Comparison of ENCODE assay signal across 8 cellular contexts in the genomic region with DNA sequence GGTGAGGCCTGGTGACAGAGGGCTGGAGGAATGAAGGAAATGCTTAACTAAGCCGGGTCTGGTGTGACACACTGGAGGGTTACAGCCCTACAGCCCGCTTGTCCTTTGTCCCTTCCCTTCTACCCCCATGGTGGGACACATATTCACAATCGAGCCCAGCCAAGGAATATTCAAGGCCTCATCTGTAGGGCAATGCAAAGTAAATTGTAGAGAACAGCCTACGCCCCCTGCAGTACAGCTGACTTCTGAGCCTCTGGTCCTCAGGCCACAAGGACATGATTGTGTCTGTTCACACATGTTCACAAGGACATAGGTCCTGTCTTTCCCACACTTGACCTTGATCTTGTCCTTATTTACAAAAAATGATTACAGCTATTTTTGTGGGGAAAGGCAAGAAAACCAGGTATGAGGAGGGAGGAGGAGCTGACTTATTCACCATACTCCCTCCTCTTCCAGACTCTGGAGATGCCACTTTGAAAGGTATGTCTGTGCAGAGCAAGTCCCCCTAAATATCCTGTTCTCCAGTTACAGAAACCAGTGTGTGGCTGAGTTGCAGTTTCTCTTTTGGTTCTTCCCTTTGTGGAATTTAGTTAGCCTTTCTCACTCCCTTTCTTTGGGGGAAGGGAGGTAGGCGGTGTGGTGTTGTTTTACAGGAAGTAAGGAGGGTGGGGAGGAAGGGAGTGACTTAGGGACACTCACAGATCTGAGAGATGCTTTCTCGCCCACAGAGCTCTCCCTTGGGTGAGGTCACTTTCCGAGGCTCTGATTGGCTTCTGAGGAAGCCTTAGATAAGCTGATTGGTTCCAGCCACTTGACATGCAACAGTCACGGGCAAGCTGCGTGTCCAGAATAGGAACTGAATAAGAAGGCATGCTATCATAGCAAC. TPM values are rescaled to one million over a fixed set of nuclear protein-coding genes. Genes with fewer than 3 reads are reported as not detected.
A peak's percentile ranks its signal among the peaks of the same experiment; 100 is the strongest.
DNase-seq lines count a peak whose midpoint lies in the region; ATAC-seq lines count a peak whose summit lies in the region.

No MANE protein-coding gene starts in this region.

- no peak overlapping the region for H3K27ac Mint-ChIP-seq in CD4-positive, alpha-beta memory T cell

- CTCF ChIA-PET in CD4-positive, alpha-beta memory T cell (lab: Charles Lee; ENCODE audit: partially characterized antibody), result interaction anchor here (0.8 to 8.4 kb wide), 22 partner anchors 13 to 134 kb away, joined by 3 to 447 read pairs (median 8); partner anchors contain the start of genes ANKRD34A, HJV, ITGA10 and LIX1L

- H3K4me1 Mint-ChIP-seq in CD4-positive, alpha-beta memory T cell, result peaks cover 13 to 31% (median 21%) of the 10 kb centered on the region in 4 donors

- H3K4me3 Mint-ChIP-seq in CD4-positive, alpha-beta memory T cell, result no peak overlapping the region

- no peaks in the 10 kb centered on the region for H3K27me3 Mint-ChIP-seq in CD4-positive, alpha-beta memory T cell

- H3K36me3 ChIP-seq in CD4-positive, alpha-beta memory T cell (ENCODE audit: insufficient read depth, low read length), result peaks cover 5% of the 10 kb centered on the region
- H3K36me3 ChIP-seq in NT2/D1 (ENCODE audit: insufficient read depth, insufficient read length, low read length), result no peaks in the 10 kb centered on the region

- intact Hi-C loops in CD4-positive, alpha-beta memory T cell (cut with micrococcal nuclease), result loop anchor here (1.0 kb wide), 2 partner anchors 9 to 17 kb away; partner anchors contain the start of gene TXNIP

- POLR2A ChIA-PET in CD4-positive, alpha-beta memory T cell (lab: Charles Lee; ENCODE audit: partially characterized antibody), result interaction anchor here (0.6 to 25.2 kb wide), 14 partner anchors 18 to 154 kb away, joined by 3 to 1967 read pairs (median 9); partner anchors contain the start of genes ANKRD34A, LIX1L, NUDT17 and PEX11B

- DNase-seq in CD4-positive, alpha-beta memory T cell, result peak; percentile 78 to 94 (median 81)
- DNase-seq in NT2/D1 (ENCODE audit: low read depth, low spot score) (peak; percentile 99), epithelial cell of prostate (ENCODE audit: low read depth, low spot score) (peak; percentile 96)
- peak; percentile 68 for DNase-seq in activated CD8-positive, alpha-beta memory T cell treated with anti-CD3 and anti-CD28 coated beads, Interleukin-2, amount 50 U/mL, for 24 hours (ENCODE audit: extremely low read depth)
- DNase-seq in stimulated activated CD8-positive, alpha-beta memory T cell treated with anti-CD3 and anti-CD28 coated beads, Interleukin-4, amount 100 ng/mL, for 24 hours (ENCODE audit: low read depth), result peak; percentile 66

- no peaks in the 10 kb centered on the region for H3K9me3 ChIP-seq in CD4-positive, alpha-beta memory T cell (ENCODE audit: control insufficient read depth in 1 of 2, low read length in 2 of 2)
- no peaks in the 10 kb centered on the region for H3K9me3 ChIP-seq in NT2/D1 (ENCODE audit: insufficient read depth, low read length)
- H3K9me3 ChIP-seq in mononuclear cell (ENCODE audit: low read depth, low read length), result no peaks in the 10 kb centered on the region

- H3K4me3 ChIP-seq in CD4-positive, alpha-beta memory T cell (ENCODE audit: low read length in 2 of 2), result peak overlapping the region; percentile 52 to 62
- H3K4me3 ChIP-seq in NT2/D1 (ENCODE audit: insufficient read length, low read depth), result peak overlapping the region; percentile 2
- H3K4me3 ChIP-seq in mononuclear cell (ENCODE audit: low read length), result peak overlapping the region; percentile 0

- peak overlapping the region; percentile 70 for H3K27ac ChIP-seq in CD4-positive, alpha-beta memory T cell (ENCODE audit: low read depth, low read length)
- peak overlapping the region; percentile 99 for H3K27ac ChIP-seq in epithelial cell of prostate

- H3K9me3 Mint-ChIP-seq in CD4-positive, alpha-beta memory T cell, result no peaks in the 10 kb centered on the region

- peaks cover 77% of the 10 kb centered on the region for H3K4me1 ChIP-seq in CD4-positive, alpha-beta memory T cell (ENCODE audit: insufficient read depth, low read length)
- H3K4me1 ChIP-seq in NT2/D1 (ENCODE audit: insufficient read depth, insufficient read length), result peaks cover 6% of the 10 kb centered on the region
- peaks cover 72% of the 10 kb centered on the region for H3K4me1 ChIP-seq in mononuclear cell (ENCODE audit: insufficient read depth, low read length)

- peak; percentile 91 for ATAC-seq in GM19463 (IDR thresholded peaks at IDR 0.05; ENCODE audit: unreplicated experiment)
- ATAC-seq in HG03575 (IDR thresholded peaks at IDR 0.05; ENCODE audit: extremely low read depth, insufficient number of reproducible peaks, low FRiP score, unreplicated experiment), result peak; percentile 60

- H3K9ac ChIP-seq in NT2/D1 (ENCODE audit: insufficient read length, low read depth), result peak overlapping the region; percentile 53

- H3K27me3 ChIP-seq in CD4-positive, alpha-beta memory T cell (ENCODE audit: insufficient read depth, low read length), result no peaks in the 10 kb centered on the region
- H3K27me3 ChIP-seq in NT2/D1 (ENCODE audit: insufficient read depth, insufficient read length) (no peaks in the 10 kb centered on the region), mononuclear cell (ENCODE audit: insufficient read depth, low read length) (no peaks in the 10 kb centered on the region)

- H3K36me3 Mint-ChIP-seq in CD4-positive, alpha-beta memory T cell, result peaks cover 6 to 9% of the 10 kb centered on the region in 2 donors

RNA-seq across cellular contexts. Expression of gene POLR3GL, which starts 14.6 kb away (rescaled TPM):
- 10 to 100 TPM; 36.6 to 38.3 TPM for total RNA-seq in CD4-positive, alpha-beta memory T cell
- polyA plus RNA-seq in CD4-positive, alpha-beta memory T cell, result 100 to 1,000 TPM in 1 of 2 donors, 10 to 100 TPM in 1; 95.3 to 164 TPM
- 12.7 TPM for total RNA-seq in mononuclear cell

RNA-seq across cellular contexts. Expression of gene ANKRD34A, which starts 14.7 kb away (rescaled TPM):
- total RNA-seq in CD4-positive, alpha-beta memory T cell, result 1 to 10 TPM; 1.8 to 2.1 TPM
- polyA plus RNA-seq in CD4-positive, alpha-beta memory T cell, result under 1 TPM in 1 of 2 donors, not detected in 1; 0.60 TPM
- total RNA-seq in mononuclear cell, result 0.42 TPM

RNA-seq across cellular contexts. Expression of gene TXNIP, which starts 17.3 kb away (rescaled TPM):
- total RNA-seq in CD4-positive, alpha-beta memory T cell, result 100 to 1,000 TPM; 933 to 985 TPM
- 1,000 to 10,000 TPM; 4,275 to 4,310 TPM for polyA plus RNA-seq in CD4-positive, alpha-beta memory T cell
- total RNA-seq in mononuclear cell, result 2,317 TPM

RNA-seq across cellular contexts. Expression of gene LIX1L, which starts 21.3 kb away (rescaled TPM):
- 10 to 100 TPM; 64.5 to 66.1 TPM for total RNA-seq in CD4-positive, alpha-beta memory T cell
- 10 to 100 TPM; 35.3 to 35.7 TPM for polyA plus RNA-seq in CD4-positive, alpha-beta memory T cell
- total RNA-seq in mononuclear cell, result 15.1 TPM

RNA-seq across cellular contexts. Expression of gene HJV, which starts 42.4 kb away (rescaled TPM):
- total RNA-seq in CD4-positive, alpha-beta memory T cell, result not detected
- polyA plus RNA-seq in CD4-positive, alpha-beta memory T cell, result not detected
- not detected for total RNA-seq in mononuclear cell

Comparison
In these comparisons a context has a peak if more than half of its experiments do, and no peak if none do; other contexts are left out.
1. Peak in every context shown above with its lines: DNase-seq, ATAC-seq, H3K4me3 ChIP-seq and H3K27ac ChIP-seq.
2. H3K4me3 ChIP-seq: peak in every context shown above with its lines; median percentile 57 in CD4-positive, alpha-beta memory T cell; 2 in NT2/D1; 0 in mononuclear cell.